11 cellular contexts compared by ENCODE assay signal in the genomic region with DNA sequence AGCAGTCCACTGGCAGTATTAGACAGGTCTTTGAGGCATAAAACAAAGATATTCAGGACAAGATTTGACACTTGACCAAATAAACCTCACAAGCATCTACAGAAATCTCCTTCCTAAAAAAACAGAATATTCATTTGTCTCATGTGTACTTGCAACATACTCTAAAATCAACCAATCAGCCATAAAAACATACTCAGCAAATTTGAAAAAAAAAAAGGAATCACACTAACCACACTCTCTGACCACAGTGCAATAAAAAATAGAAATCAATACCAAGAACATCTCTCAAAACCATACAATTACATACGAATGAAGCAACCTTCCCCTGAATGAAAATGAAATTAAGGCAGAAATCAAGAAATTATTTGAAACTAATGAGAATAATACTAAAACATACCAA.
"Had no signal": no experiment of that assay in that cellular context is flagged by ENCODE, and none has a peak within 500 bp of the region (broad histone marks: within the 10 kb centered on the region; RNA-seq: fewer than 3 reads in every experiment).

No MANE protein-coding gene starts in this region.

- H3K27ac ChIP-seq: GM23248 had no signal

- H2AFZ ChIP-seq: GM23248, GM23338 had no signal

- H3K9me3 ChIP-seq: HAP-1 had no signal

- H3K4me3 ChIP-seq: GM23248, GM23338, HAP-1 had no signal

- H3K4me1 ChIP-seq: HAP-1 had no signal

- H3K4me1 Mint-ChIP-seq: GM23338, H9 had no signal

- ATAC-seq: GM23338, HCT116 had no signal

- H3K4me3 Mint-ChIP-seq: GM23338, H9, HFFc6 had no signal

- H3K36me3 ChIP-seq: HAP-1 had no signal

- DNase-seq: GM23248, GOT3, H7, H9, HCEC 1CT, HFFc6 had no signal

- FAIRE-seq: H1, H54 had no signal

- H3K9ac ChIP-seq: GM23248 had no signal

- H3K4me2 ChIP-seq: GM23338 had no signal

- H3K27ac Mint-ChIP-seq: GM23338, H9, HFFc6 had no signal
